21 cellular contexts compared by ENCODE assay signal in the genomic region with DNA sequence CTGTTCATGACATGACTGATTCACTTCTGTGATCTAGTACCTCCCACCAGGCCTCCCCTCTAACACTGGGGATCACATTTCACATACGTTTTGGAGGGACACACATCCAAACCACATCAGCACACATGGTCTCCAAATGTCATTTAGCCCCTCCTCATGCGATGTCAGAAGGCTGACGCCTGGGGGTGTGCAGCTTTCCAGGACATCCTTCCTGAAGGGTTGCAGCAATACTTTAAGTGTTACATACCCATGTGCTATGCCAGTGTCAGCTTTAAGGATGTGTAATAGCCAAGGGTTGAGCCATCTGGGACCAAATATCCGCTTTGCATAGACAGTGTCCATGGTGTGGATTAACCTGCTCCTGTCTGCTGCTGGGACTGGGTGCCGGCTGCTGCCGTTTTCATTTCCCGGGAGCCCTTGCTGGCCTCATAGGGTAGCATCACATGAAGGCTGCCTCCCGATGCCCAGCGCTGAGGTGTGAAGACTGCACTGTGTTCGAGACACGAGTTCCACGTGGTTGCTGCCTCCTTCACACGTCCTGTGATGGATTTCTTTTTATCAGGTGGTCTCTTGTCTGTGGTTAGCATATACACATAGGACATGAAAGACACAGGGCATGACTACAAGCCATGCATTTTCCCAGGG.
DNase-seq lines count a peak whose midpoint lies in the region; ATAC-seq and TF ChIP-seq lines count a peak whose summit lies in the region.
"Had no signal": no experiment of that assay in that cellular context is flagged by ENCODE, and none has a peak within 500 bp of the region (broad histone marks: within the 10 kb centered on the region; RNA-seq: fewer than 3 reads in every experiment).

No MANE protein-coding gene starts in this region.

- peak overlapping the region; percentile 42 to 80 for H3K27ac ChIP-seq in coronary artery
- peak overlapping the region; percentile 91 for H3K27ac ChIP-seq in osteoblast (ENCODE audit: low read depth, low read length)
- H3K27ac ChIP-seq: thyroid gland, WERI-Rb-1 had no signal

- peak; percentile 62 for DNase-seq in AG08395 (ENCODE audit: low spot score)
- DNase-seq in HFF-Myc (ENCODE audit: extremely low read depth, low read depth) = peak; percentile 95
- DNase-seq in coronary artery (ENCODE audit: low spot score) = no peak
- DNase-seq in osteoblast (ENCODE audit: insufficient read length, low spot score, missing footprints) = peak; percentile 48
- no peak for DNase-seq in SIG-M5 (lab: John Stamatoyannopoulos, UW)
- no peak for DNase-seq in activated CD4-positive, CD25-positive, alpha-beta regulatory T cell treated with anti-CD3 and anti-CD28 coated beads, Interleukin-2, amount 50 U/mL, for 72 hours
- DNase-seq: activated CD4-positive, alpha-beta memory T cell treated with anti-CD3 and anti-CD28 coated beads, Interleukin-2, amount 10 ng/mL, durations not matched to agents 7 days and 5 days; activated T-cell treated with anti-CD3 and anti-CD28 coated beads, Interleukin-2, amount 50 U/mL, for 48 hours; CD8-positive, alpha-beta memory T cell; DMS79 treated with DMSO at 0.1 percent for 48 hours; H7; KBM-7; naive thymus-derived CD8-positive, alpha-beta T cell; NCI-H2029; NCI-H524; thyroid gland; WERI-Rb-1 had no signal

- peaks cover 23% of the 10 kb centered on the region for H3K4me1 ChIP-seq in osteoblast (ENCODE audit: insufficient read depth, low read length)
- H3K4me1 ChIP-seq: thyroid gland had no signal

- no peak for ATAC-seq in GM21381 (IDR thresholded peaks at IDR 0.05; ENCODE audit: unreplicated experiment)
- ATAC-seq in GM19328 (IDR thresholded peaks at IDR 0.05; ENCODE audit: unreplicated experiment) = no peak
- ATAC-seq: naive thymus-derived CD8-positive, alpha-beta T cell; Right ventricle myocardium inferior; stimulated activated effector memory CD8-positive, alpha-beta T cell treated with anti-CD3 and anti-CD28 coated beads, Interleukin-12 subunit alpha, Interleukin-12 subunit beta, amount 100 ng/mL, for 72 hours had no signal

- H3K4me3 ChIP-seq in HFF-Myc (replicated peaks; ENCODE audit: low read depth, low read length) (no peak overlapping the region), coronary artery (no peak overlapping the region), osteoblast (ENCODE audit: insufficient read depth, low read length) (peak overlapping the region; percentile 47)
- H3K4me3 ChIP-seq: thyroid gland had no signal

- peak overlapping the region; percentile 72 for H3K4me2 ChIP-seq in osteoblast (ENCODE audit: insufficient read depth, low read length)

- peak overlapping the region; percentile 44 for H2AFZ ChIP-seq in osteoblast (ENCODE audit: low read length)

- TF ChIP-seq CTCF in HFF-Myc (IDR thresholded peaks at IDR 0.05; ENCODE audit: low read depth, low read length, missing control alignments) (no peak), coronary artery (IDR thresholded peaks at IDR 0.05) (no peak), osteoblast (IDR thresholded peaks at IDR 0.05; ENCODE audit: extremely low read depth, low read depth, low read length) (no peak)

- H3K27me3 ChIP-seq in osteoblast (ENCODE audit: insufficient read depth, low read length) = no peaks in the 10 kb centered on the region
- H3K27me3 ChIP-seq: thyroid gland had no signal

- no peaks in the 10 kb centered on the region for H4K20me1 ChIP-seq in osteoblast (ENCODE audit: insufficient read depth, low read length)

- H3K79me2 ChIP-seq in osteoblast (ENCODE audit: insufficient read depth, low read length) = no peaks in the 10 kb centered on the region

- H3K36me3 ChIP-seq in osteoblast (ENCODE audit: insufficient read depth, low read length) = no peaks in the 10 kb centered on the region
- H3K36me3 ChIP-seq: thyroid gland, WERI-Rb-1 had no signal

- H3K9me3 ChIP-seq in osteoblast (ENCODE audit: low read depth, low read length) = no peaks in the 10 kb centered on the region
- H3K9me3 ChIP-seq: thyroid gland had no signal

Comparison
In these comparisons a context has a peak if more than half of its experiments do, and no peak if none do; other contexts are left out.
1. DNase-seq: peak in AG08395 (single experiment), HFF-Myc (single experiment) and osteoblast (single experiment); none in coronary artery (single experiment), SIG-M5 (single experiment) and activated CD4-positive, CD25-positive, alpha-beta regulatory T cell treated with anti-CD3 and anti-CD28 coated beads, Interleukin-2, amount 50 U/mL, for 72 hours (single experiment).